ENCODE assay signal across 36 cellular contexts in genomic region chr11:69611548-69612526, GRCh38.
"Had no signal": no experiment of that assay in that cellular context is flagged by ENCODE, and none has a peak within 500 bp of the region (broad histone marks: within the 10 kb centered on the region; RNA-seq: fewer than 3 reads in every experiment).

No MANE protein-coding gene starts in this region.

- DNase-seq: activated CD4-positive, alpha-beta T cell treated with anti-CD3 and anti-CD28 coated beads for 48 hours; activated CD4-positive, alpha-beta T cell treated with anti-CD3 and anti-CD28 coated beads, Interleukin-2, amount 50 U/mL, for 48 hours; activated CD8-positive, alpha-beta memory T cell treated with anti-CD3 and anti-CD28 coated beads for 24 hours; activated gamma-delta T cell treated with Interleukin-2 at 50 U/mL for 16 hours; dorsolateral prefrontal cortex; effector memory CD4-positive, alpha-beta T cell; erythroblast; foreskin keratinocyte; heart left ventricle; hypothalamus; immature natural killer cell; kidney; left colon; mammary epithelial cell; naive B cell; nephron progenitor cell; ovary; retina; sigmoid colon; small intestine; stimulated activated CD4-positive, alpha-beta T cell treated with anti-CD3 and anti-CD28 coated beads, Interleukin-4, amount 100 ng/mL, for 24 hours; T-helper 9 cell; upper lobe of right lung; WERI-Rb-1 had no signal

- ATAC-seq: activated CD4-positive, CD25-positive, alpha-beta regulatory T cell treated with anti-CD3 and anti-CD28 coated beads, Interleukin-2, amount 50 U/mL, for 24 hours; activated naive CD4-positive, alpha-beta T cell treated with anti-CD3 and anti-CD28 coated beads, Interleukin-2, amount 50 U/mL, for 72 hours; activated T-helper 17 cell treated with anti-CD3 and anti-CD28 coated beads, Interleukin-2, amount 50 U/mL, for 72 hours; foreskin keratinocyte; heart left ventricle; left colon; stimulated activated effector memory CD8-positive, alpha-beta T cell treated with anti-CD3 and anti-CD28 coated beads, Interleukin-12 subunit alpha, Interleukin-12 subunit beta, amount 100 ng/mL, for 72 hours; upper lobe of right lung had no signal

- H3K9me3 Mint-ChIP-seq: T-helper 1 cell treated with Interleukin-12 subunit alpha and Interleukin-12 subunit beta and Interleukin-4 antibody, amounts not matched to agents 30 μg/mL and 1 μg/mL, for 36 hours had no signal

- H3K4me1 Mint-ChIP-seq: activated T-helper 17 cell treated with anti-CD3 and anti-CD28 coated beads, Interleukin-2, amount 50 U/mL, for 72 hours; central memory CD8-positive, alpha-beta T cell; immature natural killer cell; mesothelial cell of epicardium; stimulated activated effector memory CD8-positive, alpha-beta T cell treated with anti-CD3 and anti-CD28 coated beads, Interleukin-12 subunit alpha, Interleukin-12 subunit beta, amount 100 ng/mL, for 72 hours had no signal

- H3K27me3 ChIP-seq: heart left ventricle, ovary, upper lobe of right lung had no signal

- H3K4me1 ChIP-seq: foreskin keratinocyte, heart left ventricle, prostate gland, sigmoid colon, upper lobe of right lung had no signal

- H3K4me3 Mint-ChIP-seq: activated T-helper 17 cell treated with anti-CD3 and anti-CD28 coated beads, Interleukin-2, amount 50 U/mL, for 72 hours; central memory CD8-positive, alpha-beta T cell; immature natural killer cell; mesothelial cell of epicardium; naive B cell; nephron progenitor cell; stimulated activated effector memory CD8-positive, alpha-beta T cell treated with anti-CD3 and anti-CD28 coated beads, Interleukin-12 subunit alpha, Interleukin-12 subunit beta, amount 100 ng/mL, for 72 hours; stimulated activated naive CD8-positive, alpha-beta T cell treated with anti-CD3 and anti-CD28 coated beads, Interleukin-15, Interleukin-2, amounts not matched to agents 100 ng/mL and 50 ng/mL, for 24 hours; T-helper 1 cell treated with Interleukin-12 subunit alpha and Interleukin-12 subunit beta and Interleukin-4 antibody, amounts not matched to agents 30 μg/mL and 1 μg/mL, for 36 hours had no signal

- H3K4me3 ChIP-seq: dorsolateral prefrontal cortex, heart left ventricle, ovary, prostate gland, sigmoid colon, upper lobe of right lung had no signal

- H3K36me3 Mint-ChIP-seq: immature natural killer cell; mesothelial cell of epicardium; stimulated activated effector memory CD8-positive, alpha-beta T cell treated with anti-CD3 and anti-CD28 coated beads, Interleukin-12 subunit alpha, Interleukin-12 subunit beta, amount 100 ng/mL, for 72 hours had no signal

- H3K27ac ChIP-seq: dorsolateral prefrontal cortex, foreskin keratinocyte, heart left ventricle, neutrophil, ovary, prostate gland, sigmoid colon, upper lobe of right lung, WERI-Rb-1 had no signal

- H3K9me3 ChIP-seq: neutrophil, prostate gland had no signal

- FAIRE-seq: bronchial epithelial cell, kidney, small intestine, TTC549 had no signal

- H3K36me3 ChIP-seq: heart left ventricle, neutrophil, ovary, prostate gland, sigmoid colon, upper lobe of right lung, WERI-Rb-1 had no signal

- H3K27ac Mint-ChIP-seq: activated naive CD4-positive, alpha-beta T cell treated with anti-CD3 and anti-CD28 coated beads, Interleukin-2, amount 50 U/mL, for 72 hours; activated T-helper 17 cell treated with anti-CD3 and anti-CD28 coated beads, Interleukin-2, amount 50 U/mL, for 72 hours; immature natural killer cell; mesothelial cell of epicardium; naive B cell; nephron progenitor cell; stimulated activated effector memory CD8-positive, alpha-beta T cell treated with anti-CD3 and anti-CD28 coated beads, Interleukin-12 subunit alpha, Interleukin-12 subunit beta, amount 100 ng/mL, for 72 hours; stimulated activated naive CD8-positive, alpha-beta T cell treated with anti-CD3 and anti-CD28 coated beads, Interleukin-15, Interleukin-2, amounts not matched to agents 100 ng/mL and 50 ng/mL, for 24 hours; T-helper 1 cell treated with Interleukin-12 subunit alpha and Interleukin-12 subunit beta and Interleukin-4 antibody, amounts not matched to agents 30 μg/mL and 1 μg/mL, for 36 hours had no signal
